16 cellular contexts compared by ENCODE assay signal in genomic region chr22:24685804-24686203, GRCh38.
DNase-seq lines count a peak whose midpoint lies in the region; ATAC-seq and TF ChIP-seq lines count a peak whose summit lies in the region.
"Had no signal": no experiment of that assay in that cellular context is flagged by ENCODE, and none has a peak within 500 bp of the region (broad histone marks: within the 10 kb centered on the region; RNA-seq: fewer than 3 reads in every experiment).

No MANE protein-coding gene starts in this region.

- H3K36me3 ChIP-seq in brain microvascular endothelial cell (replicated peaks) = no peaks in the 10 kb centered on the region
- no peaks in the 10 kb centered on the region for H3K36me3 ChIP-seq in trophoblast cell (ENCODE audit: control insufficient read depth in 1 of 2, insufficient read depth in 2 of 2, low read length in 2 of 2)
- H3K36me3 ChIP-seq: Peyer's patch had no signal

- peak overlapping the region; percentile 52 for H3K27ac ChIP-seq in brain microvascular endothelial cell
- no peak overlapping the region for H3K27ac ChIP-seq in right cardiac atrium (ENCODE audit: low read length)
- no peak overlapping the region for H3K27ac ChIP-seq in trophoblast cell (ENCODE audit: low read depth, low read length)
- H3K27ac ChIP-seq: Peyer's patch had no signal

- peak; percentile 89 to 95 for ATAC-seq in right cardiac atrium
- ATAC-seq: T-helper 17 cell had no signal

- no peak overlapping the region for H2BK12ac ChIP-seq in trophoblast cell (ENCODE audit: low read length)

- DNase-seq in G401 (ENCODE audit: low spot score) (peak; percentile 38), brain microvascular endothelial cell (no peak), right cardiac atrium (peak; percentile 46 to 89 (median 84)), retina (peak; percentile 72), HuH-7.5 (ENCODE audit: low spot score) (no peak), trophoblast cell (no peak), HCEC 1CT (no peak)
- no peak for DNase-seq in NK-92 treated with Interleukin-12 subunit alpha and Interleukin-12 subunit beta, amount 100 ng/mL, for 24 hours (lab: John Stamatoyannopoulos, UW)
- DNase-seq: activated CD4-positive, alpha-beta T cell treated with anti-CD3 and anti-CD28 coated beads for 4 hours; activated T-cell treated with anti-CD3 and anti-CD28 coated beads, Interleukin-2, amount 50 U/mL, for 24 hours; effector memory CD4-positive, alpha-beta T cell; NCI-H1417; NCI-H510A treated with DMSO at 0.1 percent for 48 hours; T-helper 17 cell had no signal

- H2BK120ac ChIP-seq in trophoblast cell (ENCODE audit: insufficient read depth, low read length, poor library complexity) = no peak overlapping the region

- no peak overlapping the region for H2AK5ac ChIP-seq in trophoblast cell (ENCODE audit: low read length)

- H3K4ac ChIP-seq in trophoblast cell (ENCODE audit: low read depth, low read length) = no peak overlapping the region

- H3K9ac ChIP-seq in trophoblast cell (ENCODE audit: low read length) = no peak overlapping the region

- no peak overlapping the region for H4K91ac ChIP-seq in trophoblast cell (ENCODE audit: low read depth, low read length)

- no peaks in the 10 kb centered on the region for H3K4me1 ChIP-seq in right cardiac atrium (ENCODE audit: control insufficient read depth, insufficient read depth, low read length)
- no peaks in the 10 kb centered on the region for H3K4me1 ChIP-seq in trophoblast cell (ENCODE audit: control insufficient read depth in 1 of 2, insufficient read depth in 2 of 2, low read length in 2 of 2)
- H3K4me1 ChIP-seq: Peyer's patch had no signal

- no peak overlapping the region for H4K12ac ChIP-seq in trophoblast cell (ENCODE audit: low read depth, low read length)

- no peaks in the 10 kb centered on the region for H3K79me2 ChIP-seq in trophoblast cell (ENCODE audit: control insufficient read depth, insufficient read depth, low read length, poor library complexity)

- no peak overlapping the region for H3K23ac ChIP-seq in trophoblast cell (ENCODE audit: low read length)

- H2BK5ac ChIP-seq in trophoblast cell (ENCODE audit: low read depth, low read length, poor library complexity) = no peak overlapping the region

- no peak for TF ChIP-seq CTCF in brain microvascular endothelial cell (IDR thresholded peaks at IDR 0.05; ENCODE audit: low read depth, low read length, missing control alignments)

- no peaks in the 10 kb centered on the region for H3K27me3 ChIP-seq in brain microvascular endothelial cell (replicated peaks)
- no peaks in the 10 kb centered on the region for H3K27me3 ChIP-seq in right cardiac atrium (ENCODE audit: control insufficient read depth, insufficient read depth)
- no peaks in the 10 kb centered on the region for H3K27me3 ChIP-seq in trophoblast cell (ENCODE audit: insufficient read depth, low read length)
- H3K27me3 ChIP-seq: Peyer's patch had no signal

- no peak overlapping the region for H4K8ac ChIP-seq in trophoblast cell (ENCODE audit: low read depth, low read length)

- in situ Hi-C loops in G401 (cut with HindIII; ENCODE audit: low sequenced_read_pairs) = no loop called here
- in situ Hi-C loops in brain microvascular endothelial cell (cut with HindIII; ENCODE audit: low pct_ligation_motif_present, low sequenced_read_pairs) = no loop called here

- no peaks in the 10 kb centered on the region for H3K79me1 ChIP-seq in trophoblast cell (ENCODE audit: low read length)

- H3K9me3 ChIP-seq in right cardiac atrium (ENCODE audit: control insufficient read depth, low read length) (no peaks in the 10 kb centered on the region), trophoblast cell (ENCODE audit: insufficient read depth, low read depth, low read length) (no peaks in the 10 kb centered on the region)
- H3K9me3 ChIP-seq: Peyer's patch had no signal

- no peak overlapping the region for H2AFZ ChIP-seq in trophoblast cell (ENCODE audit: insufficient read depth, low read length, poor library complexity)

- H3K4me2 ChIP-seq in trophoblast cell (ENCODE audit: low read length) = no peak overlapping the region

- intact Hi-C loops in right cardiac atrium (cut with DNase I) = no loop called here

- H3K4me3 ChIP-seq in brain microvascular endothelial cell (ENCODE audit: low read depth, low read length) (peak overlapping the region; percentile 13), right cardiac atrium (ENCODE audit: low read length) (peak overlapping the region; percentile 30), trophoblast cell (ENCODE audit: low read depth, low read length) (no peak overlapping the region)
- H3K4me3 ChIP-seq: lung had no signal

- H3K18ac ChIP-seq in trophoblast cell (ENCODE audit: low read length) = no peak overlapping the region

- 7% methylated on average over 35 of the region's 35 CpGs for whole genome bisulfite sequencing in right cardiac atrium
- WGBS in trophoblast cell (ENCODE audit: extremely low coverage, insufficient coverage, insufficient read length) = no CpG with 5 or more reads among the region's 35 CpGs

- no peak overlapping the region for H3K14ac ChIP-seq in trophoblast cell (ENCODE audit: low read length)

Comparison
In these comparisons a context has a peak if more than half of its experiments do, and no peak if none do; other contexts are left out.
1. DNase-seq: peak in G401 (single experiment), right cardiac atrium (3 of 3) and retina (single experiment); none in brain microvascular endothelial cell (single experiment), NK-92 treated with Interleukin-12 subunit alpha and Interleukin-12 subunit beta, amount 100 ng/mL, for 24 hours (single experiment), HuH-7.5 (single experiment), trophoblast cell (0 of 2) and HCEC 1CT (single experiment).